In genomic region chr22:31652129-31652528, GRCh38 we compare ENCODE assay signal across 2 cellular contexts.
TF ChIP-seq lines count a peak whose summit lies in the region.

No MANE protein-coding gene starts in this region.

TF ChIP-seq in IMR-90, 13 proteins besides CTCF, POLR2A, EP300 and RAD21:
- TF ChIP-seq NFE2L2 (IDR thresholded peaks at IDR 0.05; ENCODE audit: low read depth, low read length), result no peak
- TF ChIP-seq RFX5 (IDR thresholded peaks at IDR 0.05; ENCODE audit: low read depth, low read length), result no peak
- no peak for TF ChIP-seq RCOR1 (IDR thresholded peaks at IDR 0.05; ENCODE audit: insufficient replicate concordance, low read length)
- no peak for TF ChIP-seq USF2 (IDR thresholded peaks at IDR 0.05; ENCODE audit: low read depth, low read length)
- TF ChIP-seq MXI1 (IDR thresholded peaks at IDR 0.05; ENCODE audit: borderline replicate concordance, low read depth, low read length), result no peak
- no peak for TF ChIP-seq BHLHE40 (IDR thresholded peaks at IDR 0.05; ENCODE audit: low read depth, low read length)
- no peak for TF ChIP-seq FOS (IDR thresholded peaks at IDR 0.05; ENCODE audit: low read depth, low read length)
- no peak for TF ChIP-seq SMC3 (IDR thresholded peaks at IDR 0.05; ENCODE audit: low read depth, low read length)
- TF ChIP-seq MAFK (IDR thresholded peaks at IDR 0.05; ENCODE audit: low read depth, low read length), result no peak

TF ChIP-seq in GM23338, 12 proteins besides CTCF, POLR2A, EP300 and RAD21:
- no peak for TF ChIP-seq STAT1 (IDR thresholded peaks at IDR 0.05; ENCODE audit: unreplicated experiment)
- TF ChIP-seq NANOG (IDR thresholded peaks at IDR 0.05; ENCODE audit: borderline replicate concordance), result no peak
- no peak for TF ChIP-seq ZNF462 (CRISPR knock-in tag; IDR thresholded peaks at IDR 0.05)
- no peak for TF ChIP-seq ETS1 (IDR thresholded peaks at IDR 0.05)
- TF ChIP-seq CREB1 (CRISPR knock-in tag; IDR thresholded peaks at IDR 0.05; ENCODE audit: low read depth), result no peak
- no peak for TF ChIP-seq EZH2phosphoT487 (IDR thresholded peaks at IDR 0.05; ENCODE audit: unreplicated experiment)
- TF ChIP-seq POLR2AphosphoS5 (IDR thresholded peaks at IDR 0.05; ENCODE audit: low read depth), result no peak
- TF ChIP-seq EZH2 (IDR thresholded peaks at IDR 0.05; ENCODE audit: low read depth, unreplicated experiment), result no peak
- no peak for TF ChIP-seq ZNF114 (CRISPR knock-in tag; IDR thresholded peaks at IDR 0.05)
